In genomic region chr10:34993782-34994181, GRCh38 we compare ENCODE assay signal across 1 cellular context.
TF ChIP-seq lines count a peak whose summit lies in the region.

No MANE protein-coding gene starts in this region.

TF ChIP-seq in H1, 55 proteins besides CTCF, POLR2A, EP300 and RAD21 (continued from another document):
- TF ChIP-seq CREB1 (IDR thresholded peaks at IDR 0.05) (no peak), NANOG (IDR thresholded peaks at IDR 0.05; ENCODE audit: insufficient read depth, low read depth, low read length, poor library complexity, severe bottlenecking) (no peak), KDM1A (IDR thresholded peaks at IDR 0.05; ENCODE audit: borderline replicate concordance, low read length) (no peak), NRF1 (IDR thresholded peaks at IDR 0.05; ENCODE audit: low read depth, low read length) (no peak), MAFK (IDR thresholded peaks at IDR 0.05; ENCODE audit: low read depth, low read length) (no peak), CHD7 (IDR thresholded peaks at IDR 0.05; ENCODE audit: insufficient replicate concordance, low read length) (no peak), TBP (IDR thresholded peaks at IDR 0.05; ENCODE audit: low read depth, low read length) (no peak), YY1 (IDR thresholded peaks at IDR 0.05; ENCODE audit: low read depth, low read length) (no peak), SIX5 (IDR thresholded peaks at IDR 0.05; ENCODE audit: low read depth, low read length) (no peak), SAP30 (IDR thresholded peaks at IDR 0.05; ENCODE audit: insufficient read depth, insufficient replicate concordance, low read length) (no peak), HDAC6 (IDR thresholded peaks at IDR 0.05; ENCODE audit: low read depth, low read length) (no peak), BACH1 (IDR thresholded peaks at IDR 0.05; ENCODE audit: low read length) (no peak), GABPA (IDR thresholded peaks at IDR 0.05; ENCODE audit: borderline replicate concordance, insufficient read depth, low read length) (no peak)
